Comparison of ENCODE assay signal across 8 cellular contexts in the genomic region with DNA sequence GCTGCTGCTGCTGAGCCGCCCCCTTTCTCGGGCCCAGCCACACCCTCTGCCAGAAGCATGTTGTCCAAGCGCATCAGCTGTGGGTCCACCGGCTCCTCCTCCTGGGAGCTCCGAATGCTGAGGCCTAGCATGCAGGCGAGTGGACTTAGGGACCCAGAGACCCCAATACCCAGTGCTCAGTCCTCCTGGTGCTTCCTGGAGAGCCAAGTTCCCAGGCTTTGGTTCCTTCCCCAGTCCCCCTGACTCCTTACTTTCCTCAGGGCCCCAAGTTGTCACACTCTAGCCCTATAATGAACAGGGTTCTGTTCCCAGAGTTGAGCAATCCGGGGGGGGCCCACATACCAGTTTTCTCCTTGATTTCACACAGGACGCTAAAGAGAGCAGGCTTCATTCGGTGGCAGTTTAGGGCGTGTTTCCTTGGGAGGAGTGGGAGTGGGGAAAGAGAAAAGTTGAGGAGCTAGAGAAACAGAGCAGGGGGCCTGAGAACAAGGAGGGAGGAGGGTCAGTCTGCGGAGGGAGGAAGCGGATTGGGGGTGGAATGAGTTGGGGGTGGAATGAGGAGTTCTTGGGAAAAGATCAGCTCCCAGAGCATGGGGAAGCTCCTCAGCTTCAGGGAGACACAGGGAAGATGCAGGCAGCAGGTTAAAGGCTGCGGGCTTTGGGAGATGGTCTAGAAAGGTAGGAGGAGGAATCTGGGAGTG. TPM values are rescaled to one million over a fixed set of nuclear protein-coding genes. Genes with fewer than 3 reads are reported as not detected.
DNase-seq lines count a peak whose midpoint lies in the region; ATAC-seq, FAIRE-seq and TF ChIP-seq lines count a peak whose summit lies in the region.
"Had no signal": no experiment of that assay in that cellular context is flagged by ENCODE, and none has a peak within 500 bp of the region (broad histone marks: within the 10 kb centered on the region; RNA-seq: fewer than 3 reads in every experiment).

No MANE protein-coding gene starts in this region.

- H3K4me3 ChIP-seq in stomach, result peak overlapping the region; percentile 69 to 90 (median 81)

- H3K4me1 Mint-ChIP-seq in IgD-negative memory B cell (peaks cover 27 to 34% (median 28%) of the 10 kb centered on the region in 3 donors), immature natural killer cell (peaks cover 60 to 63% of the 10 kb centered on the region in 2 donors)
- H3K4me1 Mint-ChIP-seq in activated naive CD8-positive, alpha-beta T cell treated with anti-CD3 and anti-CD28 coated beads, Interleukin-2, amount 10 ng/mL, durations not matched to agents 7 days and 5 days, result peaks cover 31% of the 10 kb centered on the region

- H3K9me3 Mint-ChIP-seq in IgD-negative memory B cell (no peaks in the 10 kb centered on the region), immature natural killer cell (no peaks in the 10 kb centered on the region)
- H3K9me3 Mint-ChIP-seq in activated naive CD8-positive, alpha-beta T cell treated with anti-CD3 and anti-CD28 coated beads, Interleukin-2, amount 10 ng/mL, durations not matched to agents 7 days and 5 days, result no peaks in the 10 kb centered on the region

- POLR2A ChIA-PET in activated naive CD8-positive, alpha-beta T cell treated with anti-CD3 and anti-CD28 coated beads, Interleukin-2, amount 10 ng/mL, durations not matched to agents 7 days and 5 days (lab: Charles Lee), result interaction anchor here (0.8 to 5.7 kb wide), 2 partner anchors 8 to 9 kb away, joined by 3 to 61 read pairs; no protein-coding TSS in a partner anchor

- no peak for TF ChIP-seq CTCF in stomach (IDR thresholded peaks at IDR 0.05)

- peak overlapping the region; percentile 94 to 100 (median 97) for H3K27ac ChIP-seq in stomach

- DNase-seq in activated naive CD8-positive, alpha-beta T cell treated with anti-CD3 and anti-CD28 coated beads, Interleukin-2, amount 10 ng/mL, durations not matched to agents 7 days and 5 days, result no peak
- DNase-seq in immature natural killer cell (no peak), stomach (no peak), cerebellar nuclear complex (lab: John Stamatoyannopoulos, UW) (no peak), GM19239 (ENCODE audit: insufficient read length, low spot score) (no peak)
- DNase-seq in central memory CD4-positive, alpha-beta T cell, result no peak

- peaks cover 41 to 87% (median 74%) of the 10 kb centered on the region in 4 donors for H3K4me1 ChIP-seq in stomach

- H3K4me3 Mint-ChIP-seq in IgD-negative memory B cell, result peak overlapping the region; percentile 86 to 97 (median 94)
- H3K4me3 Mint-ChIP-seq in activated naive CD8-positive, alpha-beta T cell treated with anti-CD3 and anti-CD28 coated beads, Interleukin-2, amount 10 ng/mL, durations not matched to agents 7 days and 5 days, result peak overlapping the region; percentile 98
- H3K4me3 Mint-ChIP-seq in immature natural killer cell, result peak overlapping the region; percentile 85 to 94 (median 90)

- H3K27me3 ChIP-seq in stomach, result no peaks in the 10 kb centered on the region

- H3K27ac Mint-ChIP-seq in IgD-negative memory B cell, result peak overlapping the region; percentile 90 to 98 (median 96)
- peak overlapping the region; percentile 97 for H3K27ac Mint-ChIP-seq in activated naive CD8-positive, alpha-beta T cell treated with anti-CD3 and anti-CD28 coated beads, Interleukin-2, amount 10 ng/mL, durations not matched to agents 7 days and 5 days
- H3K27ac Mint-ChIP-seq in immature natural killer cell, result peak overlapping the region; percentile 90 to 100 (median 98)

- no peak for FAIRE-seq in GM19239 (lab: Jason Lieb, UNC)

- H3K36me3 Mint-ChIP-seq in IgD-negative memory B cell (peaks cover 3% of the 10 kb centered on the region), immature natural killer cell (peaks cover 5 to 24% (median 11%) of the 10 kb centered on the region in 3 donors)
- H3K36me3 Mint-ChIP-seq in activated naive CD8-positive, alpha-beta T cell treated with anti-CD3 and anti-CD28 coated beads, Interleukin-2, amount 10 ng/mL, durations not matched to agents 7 days and 5 days, result peaks cover 50% of the 10 kb centered on the region

- no peaks in the 10 kb centered on the region for H3K9me3 ChIP-seq in stomach
- H3K9me3 ChIP-seq: mucosa of descending colon had no signal

- no peaks in the 10 kb centered on the region for H3K27me3 Mint-ChIP-seq in IgD-negative memory B cell
- no peaks in the 10 kb centered on the region for H3K27me3 Mint-ChIP-seq in activated naive CD8-positive, alpha-beta T cell treated with anti-CD3 and anti-CD28 coated beads, Interleukin-2, amount 10 ng/mL, durations not matched to agents 7 days and 5 days
- H3K27me3 Mint-ChIP-seq in immature natural killer cell (ENCODE audit: low read depth in 3 of 3), result peaks cover 6 to 22% (median 20%) of the 10 kb centered on the region in 3 donors

- no peak for TF ChIP-seq EP300 in stomach (IDR thresholded peaks at IDR 0.05)

- 9 to 21% (median 18%) methylated on average over 10 to 13 of the region's 13 CpGs for WGBS in stomach, 5 donors

- TF ChIP-seq POLR2A in stomach (IDR thresholded peaks at IDR 0.05), result no peak

- ATAC-seq in activated naive CD8-positive, alpha-beta T cell treated with anti-CD3 and anti-CD28 coated beads, Interleukin-2, amount 10 ng/mL, durations not matched to agents 7 days and 5 days (ENCODE audit: low read depth), result no peak
- ATAC-seq: mucosa of descending colon had no signal

- intact Hi-C loops in stomach (cut with DNase I; ENCODE audit: low total_unique reads), result no loop called here

- H3K36me3 ChIP-seq in stomach, result peaks cover 18 to 37% (median 28%) of the 10 kb centered on the region in 4 donors

RNA-seq across cellular contexts. Expression of a gene that starts 1.5 kb away (rescaled TPM):
- polyA plus RNA-seq in IgD-negative memory B cell (3.3 TPM), immature natural killer cell (1 to 10 TPM in 2 of 3 donors, under 1 TPM in 1; 0.31 to 2.4 (median 1.6) TPM), stomach (10 to 100 TPM; 26.5 to 31.4 (median 28.0) TPM)
- 100 to 1,000 TPM; 107 to 112 TPM for total RNA-seq in activated naive CD8-positive, alpha-beta T cell treated with anti-CD3 and anti-CD28 coated beads, Interleukin-2, amount 10 ng/mL, durations not matched to agents 7 days and 5 days
- 10 to 100 TPM; 23.5 to 50.3 (median 42.0) TPM for total RNA-seq in stomach

RNA-seq across cellular contexts. Expression of a gene that starts 3.9 kb away (rescaled TPM):
- polyA plus RNA-seq in IgD-negative memory B cell (156 TPM), immature natural killer cell (100 to 1,000 TPM in 1 of 3 donors, 10 to 100 TPM in 2; 82.2 to 123 (median 84.5) TPM), stomach (10 to 100 TPM in 2 of 3 donors, 1 to 10 TPM in 1; 10.0 to 25.8 (median 23.9) TPM)
- total RNA-seq in activated naive CD8-positive, alpha-beta T cell treated with anti-CD3 and anti-CD28 coated beads, Interleukin-2, amount 10 ng/mL, durations not matched to agents 7 days and 5 days, result 100 to 1,000 TPM; 251 to 260 TPM
- 10 to 100 TPM in 1 of 5 donors, 1 to 10 TPM in 1, not detected in 3; 3.1 to 41.0 TPM for total RNA-seq in stomach

RNA-seq across cellular contexts. Expression of a gene that starts 4.5 kb away (rescaled TPM):
- polyA plus RNA-seq in IgD-negative memory B cell, result 0.58 TPM
- 10 to 100 TPM; 47.4 to 52.3 TPM for total RNA-seq in activated naive CD8-positive, alpha-beta T cell treated with anti-CD3 and anti-CD28 coated beads, Interleukin-2, amount 10 ng/mL, durations not matched to agents 7 days and 5 days
- under 1 TPM in 2 of 3 donors, not detected in 1; 0.25 to 0.57 TPM for polyA plus RNA-seq in immature natural killer cell
- 10 to 100 TPM in 2 of 5 donors, 1 to 10 TPM in 2, under 1 TPM in 1; 0.87 to 35.6 (median 2.8) TPM for total RNA-seq in stomach
- polyA plus RNA-seq in stomach, result 10 to 100 TPM; 13.0 to 18.0 (median 16.9) TPM

RNA-seq across cellular contexts. Expression of a gene that starts 10.3 kb away (rescaled TPM):
- 88.8 TPM for polyA plus RNA-seq in IgD-negative memory B cell
- total RNA-seq in activated naive CD8-positive, alpha-beta T cell treated with anti-CD3 and anti-CD28 coated beads, Interleukin-2, amount 10 ng/mL, durations not matched to agents 7 days and 5 days, result 10 to 100 TPM; 44.5 to 49.5 TPM
- 100 to 1,000 TPM; 126 to 190 (median 165) TPM for polyA plus RNA-seq in immature natural killer cell
- 10 to 100 TPM; 22.6 to 71.4 (median 50.9) TPM for total RNA-seq in stomach
- polyA plus RNA-seq in stomach, result 100 to 1,000 TPM in 1 of 3 donors, 10 to 100 TPM in 2; 92.5 to 107 (median 93.2) TPM

RNA-seq across cellular contexts. Expression of a gene that starts 12.6 kb away (rescaled TPM):
- polyA plus RNA-seq in IgD-negative memory B cell, result 17.2 TPM
- total RNA-seq in activated naive CD8-positive, alpha-beta T cell treated with anti-CD3 and anti-CD28 coated beads, Interleukin-2, amount 10 ng/mL, durations not matched to agents 7 days and 5 days, result 10 to 100 TPM; 38.1 to 40.8 TPM
- 10 to 100 TPM; 14.9 to 24.3 (median 17.2) TPM for polyA plus RNA-seq in immature natural killer cell
- total RNA-seq in stomach, result 10 to 100 TPM in 4 of 5 donors, 1 to 10 TPM in 1; 7.3 to 52.6 (median 33.5) TPM
- polyA plus RNA-seq in stomach, result 10 to 100 TPM; 31.3 to 41.9 (median 36.2) TPM
